Comparison of ENCODE assay signal across 21 cellular contexts in genomic region chr5:77960863-77961396, GRCh38.
DNase-seq lines count a peak whose midpoint lies in the region; FAIRE-seq and TF ChIP-seq lines count a peak whose summit lies in the region.
"Had no signal": no experiment of that assay in that cellular context is flagged by ENCODE, and none has a peak within 500 bp of the region (broad histone marks: within the 10 kb centered on the region; RNA-seq: fewer than 3 reads in every experiment).

No MANE protein-coding gene starts in this region.

- peaks cover 3% of the 10 kb centered on the region; the same call in 1 of the 2 replicates for H3K23me2 ChIP-seq in H1 (ENCODE audit: low read depth, low read length)

- H2BK12ac ChIP-seq in H1 (ENCODE audit: low read depth, low read length) = no peak overlapping the region

- no peak overlapping the region for H4K8ac ChIP-seq in H1 (ENCODE audit: extremely low read depth, insufficient read depth, low read length)

- no peak overlapping the region for H3K18ac ChIP-seq in H1 (ENCODE audit: extremely low read depth, low read length)

- DNase-seq in NCI-H2107 treated with DMSO at 0.1 percent for 48 hours (lab: John Stamatoyannopoulos, UW; ENCODE audit: unreplicated experiment) (peak; percentile 27), NCI-H2107 (lab: John Stamatoyannopoulos, UW) (no peak), KBM-7 (peak; percentile 19), OCI-M1 (lab: John Stamatoyannopoulos, UW) (peak; percentile 21), H1 (ENCODE audit: low read depth in 1 of 2, low spot score in 2 of 2) (no peak), NCI-H187 (lab: John Stamatoyannopoulos, UW) (no peak), NCI-H2029 (lab: John Stamatoyannopoulos, UW) (no peak), COR-L47 (lab: John Stamatoyannopoulos, UW) (no peak)
- DNase-seq: 8988T; activated CD4-positive, CD25-positive, alpha-beta regulatory T cell; activated CD8-positive, alpha-beta memory T cell treated with anti-CD3 and anti-CD28 coated beads, Interleukin-2, amount 50 U/mL, for 4 hours; activated gamma-delta T cell; effector CD8-positive, alpha-beta T cell; esophagus squamous epithelium; GM23248; NCI-H1048; NCI-H2171; SHP77 treated with DMSO at 0.1 percent for 48 hours; thyroid gland had no signal

- no peak overlapping the region for H2AK5ac ChIP-seq in H1 (ENCODE audit: low read depth, low read length)

- peaks cover 6 to 18% (median 10%) of the 10 kb centered on the region in 4 experiments; a peak in 6 of 7 replicates for H3K4me1 ChIP-seq in H1 (replicated peaks in 1 of 4; ENCODE audit: control insufficient read depth in 3 of 4, insufficient read depth in 4 of 4, low read length in 3 of 4)
- H3K4me1 ChIP-seq: BLaER1 treated with 17β-estradiol and CSF1 and Interleukin-3, amounts not matched to agents 10 nM and 100 nM had no signal

- CTCF ChIA-PET in H1 (lab: Charles Lee; ENCODE audit: partially characterized antibody) = interaction anchor here (1.1 kb wide), 1 partner anchor 133 kb away, joined by 3 read pairs; no protein-coding TSS in a partner anchor

- TF ChIP-seq EP300 in H1 (IDR thresholded peaks at IDR 0.05; ENCODE audit: borderline replicate concordance in 1 of 2, low read depth in 2 of 2, low read length in 2 of 2) = no peak

- no peak overlapping the region for H4K91ac ChIP-seq in H1 (replicated peaks; ENCODE audit: insufficient read length, low read length)

- no peaks in the 10 kb centered on the region for H3K36me3 ChIP-seq in H1 (ENCODE audit: control insufficient read depth in 2 of 4, insufficient read depth in 4 of 4, low read length in 3 of 4)
- H3K36me3 ChIP-seq: BLaER1 treated with 17β-estradiol and CSF1 and Interleukin-3, amounts not matched to agents 10 nM and 100 nM; esophagus squamous epithelium; right atrium auricular region; thyroid gland had no signal

- POLR2A ChIA-PET in H1 (lab: Charles Lee; ENCODE audit: partially characterized antibody) = interaction anchor here (0.7 kb wide), 1 partner anchor 119 kb away, joined by 3 read pairs; no protein-coding TSS in a partner anchor

- H3K4me3 ChIP-seq in H1 (ENCODE audit: extremely low read depth in 1 of 4, insufficient read depth in 2 of 4, low read depth in 3 of 4, low read length in 4 of 4) = no peak overlapping the region
- H3K4me3 ChIP-seq: BLaER1 treated with 17β-estradiol and CSF1 and Interleukin-3, amounts not matched to agents 10 nM and 100 nM; esophagus squamous epithelium; GM23248; right atrium auricular region; thyroid gland had no signal

- no peak overlapping the region for H3K27ac ChIP-seq in H1 (ENCODE audit: low read depth, low read length)
- H3K27ac ChIP-seq: BLaER1 treated with 17β-estradiol and CSF1 and Interleukin-3, amounts not matched to agents 10 nM and 100 nM; esophagus squamous epithelium; GM23248; right atrium auricular region; thyroid gland had no signal

- peaks cover 10 to 54% (median 40%) of the 10 kb centered on the region in 4 experiments for H3K27me3 ChIP-seq in H1 (replicated peaks in 1 of 4; ENCODE audit: control insufficient read depth in 3 of 4, extremely low read depth in 1 of 4, insufficient read depth in 3 of 4, low read length in 3 of 4)

- in situ Hi-C loops in KBM-7 (cut with MboI; ENCODE audit: low pct_unique_long_range_greater_than_20kb, low sequenced_read_pairs) = no loop called here

- FAIRE-seq in H1 (lab: Jason Lieb, UNC) = peak; percentile 66

- H3K14ac ChIP-seq in H1 (ENCODE audit: insufficient read length) = no peak overlapping the region

- no peak for TF ChIP-seq POLR2A in H1 (IDR thresholded peaks at IDR 0.05; ENCODE audit: control extremely low read depth in 1 of 2, low read depth in 2 of 2, low read length in 2 of 2)

- TF ChIP-seq RAD21 in H1 (IDR thresholded peaks at IDR 0.05 in 1 of 2, conservative IDR thresholded peaks at IDR 0.05 in 1 of 2; ENCODE audit: low read depth in 2 of 2, low read length in 2 of 2) = no peak

- no peak overlapping the region for H4K5ac ChIP-seq in H1 (ENCODE audit: insufficient read length, low read depth, low read length)

- no peak overlapping the region for H2BK20ac ChIP-seq in H1 (ENCODE audit: low read length)

- 8% methylated on average over 2 of the region's 2 CpGs; no CpG with 5 or more reads in 1 of the 2 experiments for WGBS in H1 (ENCODE audit: extremely low coverage in 1 of 2, insufficient coverage in 1 of 2, insufficient read length in 1 of 2, insufficient replicate concordance in 2 of 2, low coverage in 1 of 2, low lambda C conversion rate in 2 of 2, missing lambda C conversion rate in 1 of 2), 2 experiments

- no peak overlapping the region for H2BK120ac ChIP-seq in H1 (replicated peaks; ENCODE audit: low read depth, low read length)

- no peak overlapping the region for H3K56ac ChIP-seq in H1 (replicated peaks; ENCODE audit: insufficient read length, low read depth, low read length)

- H3K9me3 ChIP-seq in H1 (ENCODE audit: insufficient read depth in 2 of 2, low read depth in 1 of 2, low read length in 1 of 2) = no peaks in the 10 kb centered on the region
- H3K9me3 ChIP-seq: esophagus squamous epithelium, right atrium auricular region, thyroid gland had no signal

- no peaks in the 10 kb centered on the region for H3K79me2 ChIP-seq in H1 (ENCODE audit: control insufficient read depth in 1 of 2, insufficient read depth in 2 of 2, low read length in 2 of 2)

- H4K20me1 ChIP-seq in H1 (replicated peaks in 1 of 2; ENCODE audit: control insufficient read depth in 1 of 2, insufficient read depth in 2 of 2, low read length in 2 of 2) = peaks cover 0 to 5% of the 10 kb centered on the region in 2 experiments
- H4K20me1 ChIP-seq: BLaER1 treated with 17β-estradiol and CSF1 and Interleukin-3, amounts not matched to agents 10 nM and 100 nM had no signal

- TF ChIP-seq CTCF in H1 (IDR thresholded peaks at IDR 0.05; ENCODE audit: control extremely low read depth in 1 of 3, insufficient read depth in 1 of 3, low read depth in 1 of 3, low read length in 3 of 3) = no peak

- no peak overlapping the region for H3K4ac ChIP-seq in H1 (replicated peaks; ENCODE audit: insufficient read length, low read depth, low read length)

- no peaks in the 10 kb centered on the region for H3K79me1 ChIP-seq in H1 (ENCODE audit: low read depth, low read length)

- H3K23ac ChIP-seq in H1 (ENCODE audit: insufficient read length) = no peak overlapping the region

- no peak overlapping the region for H3K9ac ChIP-seq in H1 (replicated peaks in 1 of 4; ENCODE audit: extremely low read depth in 1 of 4, low read depth in 3 of 4, low read length in 3 of 4)
- H3K9ac ChIP-seq: BLaER1 treated with 17β-estradiol and CSF1 and Interleukin-3, amounts not matched to agents 10 nM and 100 nM; GM23248 had no signal

- H3K4me2 ChIP-seq in H1 (ENCODE audit: insufficient read depth in 1 of 2, low read depth in 2 of 2, low read length in 2 of 2) = 0 out of 4 replicates have a peak overlapping the region, but pooled peaks of 1 of the 2 experiments have one; percentile 3
- H3K4me2 ChIP-seq: BLaER1 treated with 17β-estradiol and CSF1 and Interleukin-3, amounts not matched to agents 10 nM and 100 nM had no signal

- H2AFZ ChIP-seq in H1 (ENCODE audit: low read length) = no peak overlapping the region
- H2AFZ ChIP-seq: GM23248 had no signal

- H2BK15ac ChIP-seq in H1 (ENCODE audit: low read length) = no peak overlapping the region

- no peak overlapping the region for H2BK5ac ChIP-seq in H1 (ENCODE audit: low read depth, low read length)

TF ChIP-seq in H1, 55 proteins besides CTCF, POLR2A, EP300 and RAD21:
- TF ChIP-seq TEAD4 (IDR thresholded peaks at IDR 0.05; ENCODE audit: low read depth, low read length) (no peak), SUZ12 (IDR thresholded peaks at IDR 0.05; ENCODE audit: low read length) (no peak)
- TF ChIP-seq, protein P1, sequence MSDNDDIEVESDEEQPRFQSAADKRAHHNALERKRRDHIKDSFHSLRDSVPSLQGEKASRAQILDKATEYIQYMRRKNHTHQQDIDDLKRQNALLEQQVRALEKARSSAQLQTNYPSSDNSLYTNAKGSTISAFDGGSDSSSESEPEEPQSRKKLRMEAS (IDR thresholded peaks at IDR 0.05) = no peak

Comparison
In these comparisons a context has a peak if more than half of its experiments do, and no peak if none do; other contexts are left out.
1. DNase-seq: peak in NCI-H2107 treated with DMSO at 0.1 percent for 48 hours (single experiment), KBM-7 (single experiment) and OCI-M1 (single experiment); none in NCI-H2107 (single experiment), H1 (0 of 2), NCI-H187 (0 of 2), NCI-H2029 (single experiment) and COR-L47 (single experiment).